Comparison of ENCODE assay signal across 1 cellular context in the genomic region with DNA sequence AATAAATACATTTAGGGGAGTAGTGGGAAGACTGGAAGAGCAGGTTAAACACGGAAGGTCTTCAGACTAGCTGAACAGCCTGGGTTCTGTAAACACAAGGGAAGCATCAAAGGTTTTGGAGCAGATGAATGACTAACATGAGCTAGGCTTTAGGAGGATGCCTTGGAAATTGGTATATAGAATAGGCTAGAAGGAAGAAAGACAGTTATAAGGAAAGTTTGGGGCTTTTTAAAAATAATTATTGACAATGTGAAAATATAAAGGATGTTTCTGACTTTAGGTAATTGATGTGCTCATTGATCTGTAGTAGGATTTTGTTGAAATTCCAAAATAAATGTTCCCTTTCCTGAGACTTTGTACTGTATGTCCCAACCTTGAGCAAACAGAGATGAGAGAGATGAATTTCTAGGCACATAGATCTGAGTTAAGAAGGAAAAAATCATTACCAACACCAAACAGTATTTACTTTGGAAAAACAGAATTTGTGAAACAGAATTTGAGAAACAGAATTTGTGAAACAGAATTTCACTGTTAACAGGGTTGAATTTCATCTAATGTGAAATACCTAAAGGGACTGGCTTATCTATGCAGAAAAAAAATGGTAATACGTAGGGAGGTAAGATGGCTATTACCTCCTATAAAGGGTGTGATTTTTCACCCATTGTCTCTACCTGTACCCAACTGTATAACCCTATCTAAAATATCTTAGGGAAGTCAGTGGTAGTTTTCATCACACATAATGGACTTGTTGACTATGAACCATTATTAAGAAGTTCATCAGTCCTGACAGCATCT.
TF ChIP-seq lines count a peak whose summit lies in the region.

No MANE protein-coding gene starts in this region.

TF ChIP-seq in GM12891, 5 proteins besides CTCF, POLR2A, EP300 and RAD21:
- no peak for TF ChIP-seq PAX5 (IDR thresholded peaks at IDR 0.05; ENCODE audit: insufficient read depth, low read length, severe bottlenecking)
- TF ChIP-seq POU2F2 (IDR thresholded peaks at IDR 0.05; ENCODE audit: low read depth, low read length), result no peak
- TF ChIP-seq TAF1 (IDR thresholded peaks at IDR 0.05; ENCODE audit: low read depth, low read length), result no peak
- no peak for TF ChIP-seq POLR2AphosphoS5 (IDR thresholded peaks at IDR 0.05; ENCODE audit: low read depth, low read length)
- TF ChIP-seq SPI1 (IDR thresholded peaks at IDR 0.05; ENCODE audit: low read depth, low read length), result no peak
TF ChIP-seq in GM12891: peak in this region for 0.
